In the genomic region with DNA sequence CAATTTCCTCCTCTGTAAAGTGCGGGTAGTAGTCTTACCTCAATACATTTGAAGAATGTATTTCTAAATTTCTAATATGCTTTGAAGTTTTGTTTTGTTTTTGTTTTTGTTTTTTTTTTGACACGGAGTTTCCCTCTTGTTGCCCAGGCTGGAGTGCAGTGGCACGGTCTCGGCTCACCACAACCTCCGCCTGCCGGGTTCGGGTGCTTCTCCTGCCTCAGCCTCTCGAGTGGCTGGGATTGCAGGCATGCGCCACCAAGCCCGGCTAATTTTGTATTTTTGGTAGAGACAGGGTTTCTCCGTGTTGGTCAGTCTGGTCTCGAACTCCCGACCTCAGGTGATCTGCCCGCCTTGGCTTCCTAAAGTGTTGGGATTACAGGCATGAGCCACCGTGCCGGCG, we compare ENCODE assay signal across 1 cellular context.
DNase-seq lines count a peak whose midpoint lies in the region; TF ChIP-seq lines count a peak whose summit lies in the region.
"Not testable (repeated sequence)": the region's sequence is repeated elsewhere in the genome, so short reads cannot be mapped to it uniquely, and the experiment has no call there.

No MANE protein-coding gene starts in this region.

- not testable (repeated sequence) for H3K27me3 Mint-ChIP-seq in neural crest cell (ENCODE audit: low read depth)

- H3K36me3 Mint-ChIP-seq in neural crest cell (ENCODE audit: low read depth): not testable (repeated sequence)

- H3K4me1 Mint-ChIP-seq in neural crest cell: peaks cover 19% of the 10 kb centered on the region

- not testable (repeated sequence) for TF ChIP-seq CTCF in neural crest cell (conservative IDR thresholded peaks at IDR 0.05)

- H3K4me3 Mint-ChIP-seq in neural crest cell: not testable (repeated sequence)

- peak overlapping the region; percentile 57 for H3K27ac Mint-ChIP-seq in neural crest cell (ENCODE audit: unreplicated experiment)

- H3K9me3 Mint-ChIP-seq in neural crest cell: peaks cover 11% of the 10 kb centered on the region

- DNase-seq in neural crest cell (ENCODE audit: low read depth, low spot score): not testable (repeated sequence)
